Comparison of ENCODE assay signal across 14 cellular contexts in the genomic region with DNA sequence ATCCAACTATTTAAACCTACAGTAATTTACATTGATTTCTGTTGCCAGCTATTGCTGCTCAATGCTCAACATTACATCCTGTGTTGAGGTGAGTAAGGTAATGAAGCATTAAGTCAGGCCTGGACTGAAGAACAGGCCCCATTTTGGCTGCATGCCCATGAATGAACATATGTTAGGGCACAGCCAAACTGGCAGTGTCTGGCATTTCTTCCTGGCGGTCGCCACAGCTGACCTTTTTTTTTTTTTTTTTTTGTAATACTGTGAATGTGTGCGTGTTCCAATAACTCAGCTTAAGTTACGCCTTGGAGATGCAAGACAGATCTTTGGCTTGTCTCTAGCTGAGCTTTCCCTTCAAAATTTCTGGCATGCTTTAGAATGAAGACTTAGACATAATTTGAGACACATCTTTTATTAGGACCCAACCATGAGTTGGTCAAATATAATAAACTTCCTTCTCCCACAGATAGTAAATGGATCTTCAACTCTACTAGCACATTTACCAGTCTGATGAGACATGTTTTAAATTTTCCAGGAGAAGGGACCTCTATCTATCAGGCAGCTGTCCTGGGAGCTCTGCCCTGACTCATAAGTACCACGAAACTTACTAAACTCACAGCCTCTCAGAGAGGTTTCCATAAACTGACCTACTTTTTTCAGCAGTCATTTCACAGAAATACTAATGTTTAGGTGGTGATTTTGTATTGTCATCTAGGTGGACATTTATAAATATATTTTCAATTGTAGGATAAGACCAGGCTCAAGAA.
DNase-seq lines count a peak whose midpoint lies in the region; ATAC-seq and TF ChIP-seq lines count a peak whose summit lies in the region.
"Had no signal": no experiment of that assay in that cellular context is flagged by ENCODE, and none has a peak within 500 bp of the region (broad histone marks: within the 10 kb centered on the region; RNA-seq: fewer than 3 reads in every experiment).

No MANE protein-coding gene starts in this region.

- in situ Hi-C loops in ACHN (cut with HindIII; ENCODE audit: low pct_ligation_motif_present, low pct_unique_long_range_greater_than_20kb, low sequenced_read_pairs), result no loop called here

- no peak overlapping the region for H2AFZ ChIP-seq in PC-3 (ENCODE audit: low read length)

- no peak overlapping the region for H3K4me2 ChIP-seq in PC-3 (ENCODE audit: low read length)

- no peaks in the 10 kb centered on the region for H3K36me3 Mint-ChIP-seq in glutamatergic neuron (ENCODE audit: unreplicated experiment)

- H3K79me2 ChIP-seq in PC-3 (ENCODE audit: low read length), result no peaks in the 10 kb centered on the region

- no peaks in the 10 kb centered on the region for H3K9me3 Mint-ChIP-seq in glutamatergic neuron (ENCODE audit: unreplicated experiment)

- intact Hi-C loops in PC-3 (cut with micrococcal nuclease), result no loop called here

- TF ChIP-seq CTCF in PC-3 (conservative IDR thresholded peaks at IDR 0.05; ENCODE audit: low read depth, low read length) (no peak), glutamatergic neuron (IDR thresholded peaks at IDR 0.05; ENCODE audit: partially characterized antibody, unreplicated experiment) (no peak)

- H3K27ac ChIP-seq in PC-3 (ENCODE audit: low read length), result no peak overlapping the region

- H4K20me1 ChIP-seq in PC-3 (ENCODE audit: low read length), result no peaks in the 10 kb centered on the region

- no peak overlapping the region for H3K9ac ChIP-seq in PC-3 (ENCODE audit: low read length)

- H3K9me2 ChIP-seq in PC-3 (replicated peaks; ENCODE audit: low read length), result no peaks in the 10 kb centered on the region

- POLR2A ChIA-PET in PC-3 (lab: Charles Lee; ENCODE audit: unreplicated experiment), result no interaction called here

- no peaks in the 10 kb centered on the region for H3K27me3 ChIP-seq in PC-3 (ENCODE audit: low read length)

- H3K27ac Mint-ChIP-seq in glutamatergic neuron (ENCODE audit: unreplicated experiment), result no peak overlapping the region
- H3K27ac Mint-ChIP-seq: activated T-helper 2 cell treated with anti-CD3 and anti-CD28 coated beads, Interferon-gamma antibody, Interleukin-2, Interleukin-4, amounts not matched to agents 10 μg/mL and 5 μg/mL and 100 μg/mL, durations not matched to agents 14 hours and 24 hours and 36 hours; CD4-positive, alpha-beta memory T cell had no signal

- CTCF ChIA-PET in PC-3 (lab: Charles Lee), result interaction anchor here (0.5 kb wide), 1 partner anchor 12 kb away, joined by 4 read pairs; no protein-coding TSS in a partner anchor

- BruUV-seq in PC-3 (replicated peaks; lab: Mats Ljungman, UMichigan), result no TSS peak

- H3K4me3 Mint-ChIP-seq in glutamatergic neuron (ENCODE audit: unreplicated experiment), result no peak overlapping the region
- H3K4me3 Mint-ChIP-seq: CD4-positive, alpha-beta memory T cell had no signal

- peaks cover 5% of the 10 kb centered on the region; the same call in 1 of the 2 replicates for H3K4me1 ChIP-seq in PC-3 (ENCODE audit: insufficient read depth, low read length)
- H3K4me1 ChIP-seq: HAP-1 had no signal

- peak; percentile 12 for DNase-seq in ACHN
- peak; percentile 47 for DNase-seq in GM03348 (ENCODE audit: low spot score)
- peak; percentile 50 for DNase-seq in PC-3
- peak; percentile 48 for DNase-seq in fibroblast of peridontal ligament (ENCODE audit: extremely low read depth)
- DNase-seq in stimulated activated CD4-positive, alpha-beta T cell treated with anti-CD3 and anti-CD28 coated beads, Interleukin-15, amount 100 ng/mL, for 24 hours, result no peak
- DNase-seq in glutamatergic neuron, result no peak
- DNase-seq in retina, result no peak
- no peak for DNase-seq in stimulated activated naive CD4-positive, alpha-beta T cell treated with Interleukin-2 at 50 U/mL for 16 hours (lab: John Stamatoyannopoulos, UW)
- DNase-seq: CD4-positive, alpha-beta memory T cell; NCI-H774; stimulated activated CD4-positive, alpha-beta T cell treated with anti-CD3 and anti-CD28 coated beads, Interleukin-2, amount 100 ng/mL, for 48 hours; trophoblast cell had no signal

- H3F3A ChIP-seq in PC-3 (ENCODE audit: low read length, unreplicated experiment), result no peaks in the 10 kb centered on the region

- no peaks in the 10 kb centered on the region for H3K4me1 Mint-ChIP-seq in glutamatergic neuron (ENCODE audit: low read depth, unreplicated experiment)
- H3K4me1 Mint-ChIP-seq: CD4-positive, alpha-beta memory T cell had no signal

- H3K36me3 ChIP-seq in PC-3 (ENCODE audit: low read depth, low read length), result no peaks in the 10 kb centered on the region
- H3K36me3 ChIP-seq: HAP-1 had no signal

- ATAC-seq in PC-3, result no peak

- no peaks in the 10 kb centered on the region for H3K9me3 ChIP-seq in PC-3 (ENCODE audit: low read length)
- H3K9me3 ChIP-seq: HAP-1 had no signal

- H3K27me3 Mint-ChIP-seq in glutamatergic neuron (ENCODE audit: unreplicated experiment), result no peaks in the 10 kb centered on the region

- no peak overlapping the region for H3K4me3 ChIP-seq in PC-3 (ENCODE audit: low read length)
- H3K4me3 ChIP-seq: HAP-1 had no signal

Comparison
In these comparisons a context has a peak if more than half of its experiments do, and no peak if none do; other contexts are left out.
1. DNase-seq: peak in ACHN (single experiment), GM03348 (single experiment), PC-3 (single experiment) and fibroblast of peridontal ligament (single experiment); none in stimulated activated CD4-positive, alpha-beta T cell treated with anti-CD3 and anti-CD28 coated beads, Interleukin-15, amount 100 ng/mL, for 24 hours (single experiment), glutamatergic neuron (single experiment), retina (single experiment) and stimulated activated naive CD4-positive, alpha-beta T cell treated with Interleukin-2 at 50 U/mL for 16 hours (single experiment).